Comparison of ENCODE assay signal across 10 cellular contexts in genomic region chr19:8585894-8586750, GRCh38. TPM values are rescaled to one million over a fixed set of nuclear protein-coding genes. Genes with fewer than 3 reads are reported as not detected.
DNase-seq lines count a peak whose midpoint lies in the region; ATAC-seq and TF ChIP-seq lines count a peak whose summit lies in the region.
"Had no signal": no experiment of that assay in that cellular context is flagged by ENCODE, and none has a peak within 500 bp of the region (broad histone marks: within the 10 kb centered on the region; RNA-seq: fewer than 3 reads in every experiment).

No MANE protein-coding gene starts in this region.

- H3K27me3 Mint-ChIP-seq in Caco-2 (ENCODE audit: insufficient read depth, unreplicated experiment) (peaks cover 6% of the 10 kb centered on the region), neural crest cell (ENCODE audit: low read depth) (peaks cover 27% of the 10 kb centered on the region)

- CTCF ChIA-PET in Caco-2 (lab: Charles Lee) = interaction anchor here (0.6 kb wide), 1 partner anchor 232 kb away, joined by 5 read pairs; no protein-coding TSS in a partner anchor

- no peaks in the 10 kb centered on the region for H3K9me3 ChIP-seq in Caco-2

- no TSS peak for BruUV-seq in Caco-2 (replicated peaks; lab: Mats Ljungman, UMichigan)

- DNase-seq in Caco-2 = peak; percentile 60 to 68
- peak; percentile 45 for DNase-seq in activated CD4-positive, CD25-positive, alpha-beta regulatory T cell treated with anti-CD3 and anti-CD28 coated beads, Interleukin-2, amount 50 U/mL, for 16 hours (ENCODE audit: low read depth, low spot score)
- peak; percentile 85 for DNase-seq in ecto neural progenitor cell (ENCODE audit: low spot score)
- DNase-seq in neural crest cell (ENCODE audit: low read depth, low spot score) = peak; percentile 80
- no peak for DNase-seq in mucosa of gallbladder (ENCODE audit: low spot score)

- H3K36me3 Mint-ChIP-seq in Caco-2 (ENCODE audit: insufficient read depth, unreplicated experiment) (no peaks in the 10 kb centered on the region), neural crest cell (ENCODE audit: low read depth) (no peaks in the 10 kb centered on the region)

- no peak for TF ChIP-seq EP300 in Ishikawa (IDR thresholded peaks at IDR 0.05; ENCODE audit: borderline replicate concordance)

- POLR2A ChIA-PET in Caco-2 (lab: Charles Lee) = no interaction called here

- no peaks in the 10 kb centered on the region for H3K4me1 Mint-ChIP-seq in Caco-2 (ENCODE audit: low read depth, unreplicated experiment)
- H3K4me1 Mint-ChIP-seq in neural crest cell = no peaks in the 10 kb centered on the region

- peaks cover 4% of the 10 kb centered on the region; the same call in 1 of the 2 replicates for H3K4me1 ChIP-seq in Caco-2

- H3K9me3 Mint-ChIP-seq in Caco-2 (ENCODE audit: unreplicated experiment) (no peaks in the 10 kb centered on the region), neural crest cell (no peaks in the 10 kb centered on the region)
- H3K9me3 Mint-ChIP-seq: immature natural killer cell had no signal

- ATAC-seq in GM21576 (IDR thresholded peaks at IDR 0.05; ENCODE audit: unreplicated experiment) = no peak
- no peak for ATAC-seq in HG02642 (IDR thresholded peaks at IDR 0.05; ENCODE audit: poor library complexity, unreplicated experiment)

- H3K27ac Mint-ChIP-seq in Caco-2 (ENCODE audit: unreplicated experiment) (no peak overlapping the region), neural crest cell (ENCODE audit: unreplicated experiment) (no peak overlapping the region)

- H3K4me3 Mint-ChIP-seq in Caco-2 (ENCODE audit: unreplicated experiment) (no peak overlapping the region), neural crest cell (no peak overlapping the region)
- H3K4me3 Mint-ChIP-seq: immature natural killer cell had no signal

- intact Hi-C loops in Caco-2 (cut with micrococcal nuclease; ENCODE audit: unreplicated experiment) = no loop called here

- TF ChIP-seq RAD21 in Ishikawa (IDR thresholded peaks at IDR 0.05; ENCODE audit: low read depth) = peak; percentile 66

- H3K4me3 ChIP-seq in Caco-2 (ENCODE audit: low read depth, low read length) = no peak overlapping the region

- TF ChIP-seq CTCF in Caco-2 (IDR thresholded peaks at IDR 0.05; ENCODE audit: insufficient read depth in 1 of 2, low read depth in 1 of 2, low read length in 1 of 2, severe bottlenecking in 1 of 2, unreplicated experiment in 1 of 2) = peak; percentile 53 to 71
- TF ChIP-seq CTCF in neural crest cell (conservative IDR thresholded peaks at IDR 0.05) = peak; percentile 70

- no peaks in the 10 kb centered on the region for H3K27me3 ChIP-seq in Caco-2 (replicated peaks; ENCODE audit: control insufficient read depth, insufficient read depth, low read length)

- H3K36me3 ChIP-seq in Caco-2 (ENCODE audit: control insufficient read depth, insufficient read depth, low read length) = no peaks in the 10 kb centered on the region

TF ChIP-seq in Ishikawa, 13 proteins besides CTCF, POLR2A, EP300 and RAD21:
- TF ChIP-seq CEBPB (IDR thresholded peaks at IDR 0.05) = no peak
- no peak for TF ChIP-seq TAF1 (IDR thresholded peaks at IDR 0.05; ENCODE audit: low read depth)
- no peak for TF ChIP-seq TEAD4 (IDR thresholded peaks at IDR 0.05)
- TF ChIP-seq FOXM1 (IDR thresholded peaks at IDR 0.05; ENCODE audit: borderline replicate concordance, low read depth) = no peak
- TF ChIP-seq ZBTB7A (IDR thresholded peaks at IDR 0.05; ENCODE audit: low read depth) = no peak
- TF ChIP-seq CREB1 (IDR thresholded peaks at IDR 0.05; ENCODE audit: low read depth) = no peak
- no peak for TF ChIP-seq EGR1 (IDR thresholded peaks at IDR 0.05)
- TF ChIP-seq YY1 (IDR thresholded peaks at IDR 0.05; ENCODE audit: low read depth) = no peak
- TF ChIP-seq, protein P1, sequence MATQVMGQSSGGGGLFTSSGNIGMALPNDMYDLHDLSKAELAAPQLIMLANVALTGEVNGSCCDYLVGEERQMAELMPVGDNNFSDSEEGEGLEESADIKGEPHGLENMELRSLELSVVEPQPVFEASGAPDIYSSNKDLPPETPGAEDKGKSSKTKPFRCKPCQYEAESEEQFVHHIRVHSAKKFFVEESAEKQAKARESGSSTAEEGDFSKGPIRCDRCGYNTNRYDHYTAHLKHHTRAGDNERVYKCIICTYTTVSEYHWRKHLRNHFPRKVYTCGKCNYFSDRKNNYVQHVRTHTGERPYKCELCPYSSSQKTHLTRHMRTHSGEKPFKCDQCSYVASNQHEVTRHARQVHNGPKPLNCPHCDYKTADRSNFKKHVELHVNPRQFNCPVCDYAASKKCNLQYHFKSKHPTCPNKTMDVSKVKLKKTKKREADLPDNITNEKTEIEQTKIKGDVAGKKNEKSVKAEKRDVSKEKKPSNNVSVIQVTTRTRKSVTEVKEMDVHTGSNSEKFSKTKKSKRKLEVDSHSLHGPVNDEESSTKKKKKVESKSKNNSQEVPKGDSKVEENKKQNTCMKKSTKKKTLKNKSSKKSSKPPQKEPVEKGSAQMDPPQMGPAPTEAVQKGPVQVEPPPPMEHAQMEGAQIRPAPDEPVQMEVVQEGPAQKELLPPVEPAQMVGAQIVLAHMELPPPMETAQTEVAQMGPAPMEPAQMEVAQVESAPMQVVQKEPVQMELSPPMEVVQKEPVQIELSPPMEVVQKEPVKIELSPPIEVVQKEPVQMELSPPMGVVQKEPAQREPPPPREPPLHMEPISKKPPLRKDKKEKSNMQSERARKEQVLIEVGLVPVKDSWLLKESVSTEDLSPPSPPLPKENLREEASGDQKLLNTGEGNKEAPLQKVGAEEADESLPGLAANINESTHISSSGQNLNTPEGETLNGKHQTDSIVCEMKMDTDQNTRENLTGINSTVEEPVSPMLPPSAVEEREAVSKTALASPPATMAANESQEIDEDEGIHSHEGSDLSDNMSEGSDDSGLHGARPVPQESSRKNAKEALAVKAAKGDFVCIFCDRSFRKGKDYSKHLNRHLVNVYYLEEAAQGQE (IDR thresholded peaks at IDR 0.05; ENCODE audit: low read depth) = no peak; the same call in 1 of the 2 replicates
- no peak for TF ChIP-seq USF1 (IDR thresholded peaks at IDR 0.05)
- TF ChIP-seq NFIC (IDR thresholded peaks at IDR 0.05) = no peak
- no peak for TF ChIP-seq MAX (IDR thresholded peaks at IDR 0.05)
- TF ChIP-seq TCF12 (IDR thresholded peaks at IDR 0.05; ENCODE audit: low read depth) = no peak
TF ChIP-seq in Ishikawa: peak in this region for 0.

RNA-seq across cellular contexts. Expression of gene MYO1F, which starts 8.9 kb away (rescaled TPM):
- total RNA-seq in Caco-2 (2022) (0.23 and 0.25 TPM in 2 replicates), neural crest cell (0.33 and 0.77 TPM in 2 replicates), mucosa of gallbladder (47.2 TPM)

RNA-seq across cellular contexts. Expression of gene ADAMTS10, which starts 24.4 kb away (rescaled TPM):
- total RNA-seq in Caco-2 (2022) (0.44 and 0.77 TPM in 2 replicates), neural crest cell (30.9 and 31.4 TPM in 2 replicates), mucosa of gallbladder (32.6 TPM)

RNA-seq across cellular contexts. Expression of gene NFILZ, which starts 44.3 kb away (rescaled TPM):
- not detected in 2 replicates for total RNA-seq in Caco-2 (2022)
- not detected in 2 replicates for total RNA-seq in neural crest cell
- total RNA-seq in mucosa of gallbladder = not detected
- total RNA-seq: LHCN-M2 had no signal

Comparison
In these comparisons a context has a peak if more than half of its experiments do, and no peak if none do; other contexts are left out.
1. RNA of gene MYO1F, which starts 8.9 kb away (total RNA-seq): 47.2 TPM in mucosa of gallbladder (single experiment); 0.33 to 0.77 TPM in neural crest cell and 0.23 to 0.25 TPM in Caco-2; every median in the first group is over 10 times any median in the second.
2. RNA of gene ADAMTS10, which starts 24.4 kb away (total RNA-seq): 32.6 TPM in mucosa of gallbladder (single experiment) and 30.9 to 31.4 TPM in neural crest cell; 0.44 to 0.77 TPM in Caco-2; every median in the first group is over 10 times any median in the second.